ENCODE assay signal across 3 cellular contexts in genomic region chr7:150271898-150272297, GRCh38. TPM values are rescaled to one million over a fixed set of nuclear protein-coding genes. Genes with fewer than 3 reads are reported as not detected.
"Had no signal": no experiment of that assay in that cellular context is flagged by ENCODE, and none has a peak within 500 bp of the region (broad histone marks: within the 10 kb centered on the region; RNA-seq: fewer than 3 reads in every experiment).

No MANE protein-coding gene starts in this region.

RNA-seq across cellular contexts. Expression of gene LRRC61, which starts 51.3 kb away (rescaled TPM):
- total RNA-seq: M059J, SJCRH30 had no signal

RNA-seq across cellular contexts. Expression of gene ACTR3C, which starts 51.4 kb away (rescaled TPM):
- total RNA-seq: M059J, NCI-H460 had no signal
